ENCODE assay signal across 1 cellular context in the genomic region with DNA sequence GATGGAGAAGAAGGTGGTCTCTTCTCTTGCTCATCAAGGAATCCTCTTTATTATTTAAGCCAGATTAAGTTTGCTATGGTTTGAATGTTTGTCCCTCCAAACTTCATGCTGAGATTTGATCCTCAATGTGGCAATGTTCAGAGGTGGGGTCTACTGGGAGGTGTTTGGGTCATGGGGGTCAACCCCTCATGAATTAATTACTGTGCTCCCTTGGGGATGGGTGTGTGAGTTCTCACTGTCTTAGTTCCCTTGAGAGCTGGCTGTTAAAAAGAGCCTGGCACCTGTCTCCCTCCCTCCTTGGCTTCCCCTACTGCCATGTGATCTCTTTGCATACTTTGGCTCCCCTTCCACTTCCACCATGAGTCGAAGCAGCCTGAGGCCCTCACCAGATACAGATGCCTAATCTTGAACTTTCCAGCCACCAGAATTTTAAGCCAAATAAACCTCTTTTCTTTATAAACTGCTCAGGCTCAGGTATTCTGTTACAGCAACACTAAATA.
TF ChIP-seq lines count a peak whose summit lies in the region.

No MANE protein-coding gene starts in this region.

TF ChIP-seq in H1, 55 proteins besides CTCF, POLR2A, EP300 and RAD21:
- TF ChIP-seq ZNF274 (IDR thresholded peaks at IDR 0.05; ENCODE audit: borderline replicate concordance, extremely low read depth, low read length) (peak; percentile 37; the same call in 1 of the 2 replicates), CTBP2 (IDR thresholded peaks at IDR 0.05; ENCODE audit: borderline replicate concordance, insufficient read depth, insufficient read length, low read length) (no peak)
